ENCODE assay signal across 38 cellular contexts in genomic region chr21:44751799-44752636, GRCh38. TPM values are rescaled to one million over a fixed set of nuclear protein-coding genes. Genes with fewer than 3 reads are reported as not detected.
A peak's percentile ranks its signal among the peaks of the same experiment; 100 is the strongest.
DNase-seq lines count a peak whose midpoint lies in the region; ATAC-seq and TF ChIP-seq lines count a peak whose summit lies in the region.
"Had no signal": no experiment of that assay in that cellular context is flagged by ENCODE, and none has a peak within 500 bp of the region (broad histone marks: within the 10 kb centered on the region; RNA-seq: fewer than 3 reads in every experiment).

No MANE protein-coding gene starts in this region.

- no CpG with 5 or more reads among the region's 34 CpGs for WGBS in neuronal stem cell (ENCODE audit: extremely low coverage in 2 of 2, insufficient read length in 2 of 2, insufficient replicate concordance in 1 of 2), 2 donors

- TF ChIP-seq CTCF in GM23338 (conservative IDR thresholded peaks at IDR 0.05; ENCODE audit: low read depth in 2 of 2) (no peak), brain (conservative IDR thresholded peaks at IDR 0.05) (no peak)

- peaks cover 7% of the 10 kb centered on the region; the same call in 1 of the 2 replicates for H3F3A ChIP-seq in GM23338 (replicated peaks; ENCODE audit: low read depth)

- H3K4me1 ChIP-seq in BLaER1 (peaks cover 22% of the 10 kb centered on the region), GM23338 (ENCODE audit: insufficient read depth) (peaks cover 33% of the 10 kb centered on the region), neuronal stem cell (ENCODE audit: control insufficient read depth in 2 of 2, insufficient read depth in 1 of 2, low read depth in 1 of 2, low read length in 2 of 2) (peaks cover 2 to 12% of the 10 kb centered on the region in 2 donors)
- H3K4me1 ChIP-seq: lower lobe of right lung, pancreas had no signal

- no peak overlapping the region for H3K4ac ChIP-seq in neuronal stem cell (ENCODE audit: low read length)

- H2BK15ac ChIP-seq in neuronal stem cell (ENCODE audit: low read length) = no peak overlapping the region

- H2AK5ac ChIP-seq in neuronal stem cell (ENCODE audit: low read depth, low read length) = no peak overlapping the region

- H3K4me3 ChIP-seq in BLaER1 = no peak overlapping the region
- H3K4me3 ChIP-seq in GM23338 = no peak overlapping the region
- no peak overlapping the region for H3K4me3 ChIP-seq in neuronal stem cell (ENCODE audit: low read length in 2 of 2)
- H3K4me3 ChIP-seq: dorsolateral prefrontal cortex, esophagus squamous epithelium, heart right ventricle, lower lobe of right lung, mucosa of descending colon, pancreas, thoracic aorta, vagina had no signal

- no peak overlapping the region for H2BK5ac ChIP-seq in neuronal stem cell (ENCODE audit: low read length)

- H3K36me3 ChIP-seq in BLaER1 (no peaks in the 10 kb centered on the region), GM23338 (ENCODE audit: insufficient read depth) (no peaks in the 10 kb centered on the region; the same call in 1 of the 2 replicates), neuronal stem cell (replicated peaks in 1 of 2; ENCODE audit: control insufficient read depth in 2 of 2, insufficient read depth in 2 of 2, low read length in 2 of 2) (no peaks in the 10 kb centered on the region)
- H3K36me3 ChIP-seq: brain microvascular endothelial cell, esophagus squamous epithelium, heart right ventricle, lower lobe of right lung, pancreas, thoracic aorta, vagina had no signal

- H2BK120ac ChIP-seq in neuronal stem cell (ENCODE audit: low read depth, low read length) = no peak overlapping the region

- no peak for ATAC-seq in GM23338
- ATAC-seq in stimulated activated memory B cell treated with anti-CD40 and anti-IgM and Interleukin-4, amounts not matched to agents 10 μg/mL and 1 μg/mL and 100 μg/mL, for 72 hours = no peak
- ATAC-seq: activated CD4-positive, CD25-positive, alpha-beta regulatory T cell treated with anti-CD3 and anti-CD28 coated beads, Interleukin-2, amount 50 U/mL, for 24 hours; activated CD8-positive, alpha-beta memory T cell treated with anti-CD3 and anti-CD28 coated beads, Interleukin-2, amount 10 ng/mL, durations not matched to agents 7 days and 5 days; activated T-cell treated with anti-CD3 and anti-CD28 coated beads, Interleukin-2, amount 50 U/mL, for 72 hours; lower lobe of right lung; stimulated activated naive CD8-positive, alpha-beta T cell treated with anti-CD3 and anti-CD28 coated beads, Interleukin-15, Interleukin-2, amounts not matched to agents 100 U/mL and 50 U/mL, for 24 hours had no signal

- H4K91ac ChIP-seq in neuronal stem cell (ENCODE audit: low read depth, low read length, poor library complexity) = no peak overlapping the region

- H3K9me2 ChIP-seq in GM23338 (ENCODE audit: insufficient read depth) = no peaks in the 10 kb centered on the region; the same call in 1 of the 2 replicates
- H3K9me2 ChIP-seq: SK-N-SH had no signal

- H3K27me3 ChIP-seq in BLaER1 (no peaks in the 10 kb centered on the region), GM23338 (ENCODE audit: insufficient read depth) (no peaks in the 10 kb centered on the region), neuronal stem cell (ENCODE audit: control insufficient read depth in 3 of 3, insufficient read depth in 3 of 3, low read depth in 1 of 3, low read length in 3 of 3) (peaks cover 0 to 9% (median 0%) of the 10 kb centered on the region in 3 experiments)
- H3K27me3 ChIP-seq: vagina had no signal

- H3K27me3 Mint-ChIP-seq in GM23338 (ENCODE audit: insufficient read depth, low read depth, poor library complexity) = peaks cover 7% of the 10 kb centered on the region
- H3K27me3 Mint-ChIP-seq in brain = peaks cover 8% of the 10 kb centered on the region
- peaks cover 43% of the 10 kb centered on the region for H3K27me3 Mint-ChIP-seq in stimulated activated memory B cell treated with anti-CD40 and anti-IgM and Interleukin-4, amounts not matched to agents 10 μg/mL and 1 μg/mL and 100 μg/mL, for 72 hours

- no peak overlapping the region for H3K18ac ChIP-seq in neuronal stem cell (ENCODE audit: low read length)

- H2AFZ ChIP-seq in GM23338 (peak overlapping the region; percentile 43; the same call in 1 of the 2 replicates), neuronal stem cell (ENCODE audit: low read length) (no peak overlapping the region)

- H2BK12ac ChIP-seq in neuronal stem cell (ENCODE audit: low read length) = no peak overlapping the region

- H3K27ac ChIP-seq in BLaER1 = no peak overlapping the region
- no peak overlapping the region for H3K27ac ChIP-seq in GM23338 (ENCODE audit: low read depth)
- no peak overlapping the region for H3K27ac ChIP-seq in neuronal stem cell (replicated peaks; ENCODE audit: low read length)
- H3K27ac ChIP-seq in substantia nigra (ENCODE audit: low read depth, low read length, poor library complexity, severe bottlenecking) = no peak overlapping the region
- H3K27ac ChIP-seq: brain microvascular endothelial cell, dorsolateral prefrontal cortex, esophagus squamous epithelium, heart right ventricle, lower lobe of right lung, pancreas, thoracic aorta, vagina had no signal

- no peak overlapping the region for H4K8ac ChIP-seq in neuronal stem cell (ENCODE audit: low read depth, low read length)

- H3K14ac ChIP-seq in neuronal stem cell (ENCODE audit: low read length) = peak overlapping the region; percentile 2

- H3K27ac Mint-ChIP-seq in GM23338 (no peak overlapping the region), brain (peak overlapping the region in 3 of 5 experiments; percentile 36 to 79 (median 72))
- no peak overlapping the region for H3K27ac Mint-ChIP-seq in stimulated activated memory B cell treated with anti-CD40 and anti-IgM and Interleukin-4, amounts not matched to agents 10 μg/mL and 1 μg/mL and 100 μg/mL, for 72 hours
- H3K27ac Mint-ChIP-seq: activated CD8-positive, alpha-beta memory T cell treated with anti-CD3 and anti-CD28 coated beads, Interleukin-2, amount 10 ng/mL, durations not matched to agents 7 days and 5 days; activated naive CD4-positive, alpha-beta T cell treated with anti-CD3 and anti-CD28 coated beads for 36 hours; activated T-cell treated with anti-CD3 and anti-CD28 coated beads, Interleukin-2, amount 50 U/mL, for 72 hours; nephron progenitor cell had no signal

- H3K79me2 ChIP-seq in GM23338 (replicated peaks; ENCODE audit: insufficient read depth) = no peaks in the 10 kb centered on the region

- peaks cover 41% of the 10 kb centered on the region for H3K4me1 Mint-ChIP-seq in GM23338
- H3K4me1 Mint-ChIP-seq in brain = peaks cover 13% of the 10 kb centered on the region
- H3K4me1 Mint-ChIP-seq in stimulated activated memory B cell treated with anti-CD40 and anti-IgM and Interleukin-4, amounts not matched to agents 10 μg/mL and 1 μg/mL and 100 μg/mL, for 72 hours = no peaks in the 10 kb centered on the region
- H3K4me1 Mint-ChIP-seq: activated CD8-positive, alpha-beta memory T cell treated with anti-CD3 and anti-CD28 coated beads, Interleukin-2, amount 10 ng/mL, durations not matched to agents 7 days and 5 days had no signal

- no peak overlapping the region for H3K23ac ChIP-seq in neuronal stem cell (ENCODE audit: low read depth, low read length, poor library complexity)

- no peaks in the 10 kb centered on the region for H4K20me1 ChIP-seq in BLaER1
- no peaks in the 10 kb centered on the region for H4K20me1 ChIP-seq in GM23338 (replicated peaks; ENCODE audit: insufficient read depth)

- H3K9me3 ChIP-seq in BLaER1 (no peaks in the 10 kb centered on the region; the same call in 1 of the 2 replicates), neuronal stem cell (replicated peaks in 1 of 2; ENCODE audit: control insufficient read depth in 2 of 2, insufficient read depth in 1 of 2, low read depth in 1 of 2, low read length in 2 of 2) (peaks cover 0 to 4% of the 10 kb centered on the region in 2 donors)
- H3K9me3 ChIP-seq: esophagus squamous epithelium, mucosa of descending colon, pancreas, SK-N-SH, thoracic aorta, vagina had no signal

- H3K9me3 Mint-ChIP-seq in GM23338 = peaks cover 24% of the 10 kb centered on the region
- peaks cover 5 to 18% (median 8%) of the 10 kb centered on the region in 5 experiments for H3K9me3 Mint-ChIP-seq in brain
- no peaks in the 10 kb centered on the region for H3K9me3 Mint-ChIP-seq in stimulated activated memory B cell treated with anti-CD40 and anti-IgM and Interleukin-4, amounts not matched to agents 10 μg/mL and 1 μg/mL and 100 μg/mL, for 72 hours
- H3K9me3 Mint-ChIP-seq: activated naive CD4-positive, alpha-beta T cell treated with anti-CD3 and anti-CD28 coated beads for 36 hours; activated T-cell treated with anti-CD3 and anti-CD28 coated beads, Interleukin-2, amount 50 U/mL, for 72 hours had no signal

- peaks cover 11% of the 10 kb centered on the region; the same call in 2 of the 3 replicates for H3K36me3 Mint-ChIP-seq in GM23338 (ENCODE audit: low read depth)
- no peaks in the 10 kb centered on the region for H3K36me3 Mint-ChIP-seq in brain
- H3K36me3 Mint-ChIP-seq in stimulated activated memory B cell treated with anti-CD40 and anti-IgM and Interleukin-4, amounts not matched to agents 10 μg/mL and 1 μg/mL and 100 μg/mL, for 72 hours = peaks cover 4% of the 10 kb centered on the region
- H3K36me3 Mint-ChIP-seq: activated CD8-positive, alpha-beta memory T cell treated with anti-CD3 and anti-CD28 coated beads, Interleukin-2, amount 10 ng/mL, durations not matched to agents 7 days and 5 days had no signal

- H3K4me2 ChIP-seq in BLaER1 = peak overlapping the region; percentile 36; the same call in 1 of the 2 replicates
- no peak overlapping the region for H3K4me2 ChIP-seq in GM23338
- H3K4me2 ChIP-seq in neuronal stem cell (ENCODE audit: insufficient read depth, low read length, poor library complexity, severe bottlenecking) = no peak overlapping the region
- H3K4me2 ChIP-seq: SK-N-SH had no signal

- H3K79me1 ChIP-seq in neuronal stem cell (ENCODE audit: low read depth, low read length) = no peaks in the 10 kb centered on the region

- H3K9ac ChIP-seq in BLaER1 = no peak overlapping the region
- H3K9ac ChIP-seq in neuronal stem cell (ENCODE audit: low read depth, low read length, poor library complexity) = no peak overlapping the region
- H3K9ac ChIP-seq: SK-N-SH had no signal

- no peak for DNase-seq in GM23338 (ENCODE audit: low spot score)
- DNase-seq in neuronal stem cell (ENCODE audit: low spot score) = no peak
- DNase-seq in substantia nigra (lab: John Stamatoyannopoulos, UW) = no peak
- DNase-seq in NCI-H2107 treated with DMSO at 0.1 percent for 48 hours (lab: John Stamatoyannopoulos, UW; ENCODE audit: unreplicated experiment) = no peak
- DNase-seq: activated CD4-positive, alpha-beta T cell treated with anti-CD3 and anti-CD28 coated beads, Interleukin-2, amount 50 U/mL, for 4 hours; activated CD8-positive, alpha-beta memory T cell treated with anti-CD3 and anti-CD28 coated beads, Interleukin-2, amount 10 ng/mL, durations not matched to agents 7 days and 5 days; activated naive CD4-positive, alpha-beta T cell treated with anti-CD3 and anti-CD28 coated beads for 36 hours; activated T-cell treated with anti-CD3 and anti-CD28 coated beads, Interleukin-2, amount 50 U/mL, for 72 hours; amniotic stem cell; brain microvascular endothelial cell; COR-L47; esophagus squamous epithelium; foreskin melanocyte; heart right ventricle; lower lobe of right lung; mucosa of descending colon; NCI-H1092 treated with DMSO at 0.1 percent for 48 hours; NCI-H187; NCI-H2171; NCI-H510A; nephron progenitor cell; pancreas; retina; RPMI8226; SK-N-SH; stimulated activated naive CD8-positive, alpha-beta T cell treated with anti-CD3 and anti-CD28 coated beads, Interleukin-15, Interleukin-2, amounts not matched to agents 100 U/mL and 50 U/mL, for 24 hours had no signal

- H3K4me3 Mint-ChIP-seq in GM23338 (no peak overlapping the region), brain (no peak overlapping the region)
- no peak overlapping the region for H3K4me3 Mint-ChIP-seq in stimulated activated memory B cell treated with anti-CD40 and anti-IgM and Interleukin-4, amounts not matched to agents 10 μg/mL and 1 μg/mL and 100 μg/mL, for 72 hours
- H3K4me3 Mint-ChIP-seq: activated CD8-positive, alpha-beta memory T cell treated with anti-CD3 and anti-CD28 coated beads, Interleukin-2, amount 10 ng/mL, durations not matched to agents 7 days and 5 days; activated naive CD4-positive, alpha-beta T cell treated with anti-CD3 and anti-CD28 coated beads for 36 hours; activated T-cell treated with anti-CD3 and anti-CD28 coated beads, Interleukin-2, amount 50 U/mL, for 72 hours; nephron progenitor cell had no signal

RNA-seq across cellular contexts. Expression of gene TSPEAR, which starts 40.6 kb away (rescaled TPM):
- 0.35 TPM in 1 of 2 replicates, not detected in the other for total RNA-seq in GM23338 (2014; rRNA removed; shearing (Covaris generic))
- polyA plus RNA-seq in GM23338 (2016; fragmentation: Nextera tagmentation; extraction: Ambion mirVana) = 0.45 and 0.92 TPM in 2 replicates
- 2.4 TPM for polyA plus RNA-seq in brain (ENCODE audit: insufficient read depth, low read depth, low replicate concordance)
- 0.04 TPM for polyA plus RNA-seq in neuronal stem cell (2013, experiment 1 of 2)
- polyA plus RNA-seq in neuronal stem cell (2013, experiment 2 of 2) = 0.04 TPM
- total RNA-seq: activated CD8-positive, alpha-beta memory T cell treated with anti-CD3 and anti-CD28 coated beads, Interleukin-2, amount 10 ng/mL, durations not matched to agents 7 days and 5 days; activated naive CD4-positive, alpha-beta T cell treated with anti-CD3 and anti-CD28 coated beads for 36 hours; activated T-cell treated with anti-CD3 and anti-CD28 coated beads, Interleukin-2, amount 50 U/mL, for 72 hours; esophagus squamous epithelium; G401; T-helper 1 cell treated with Interleukin-12 subunit alpha and Interleukin-12 subunit beta and Interleukin-4 antibody, amounts not matched to agents 30 ng/mL and 1 ng/mL, for 36 hours; thoracic aorta; vagina had no signal
- polyA plus RNA-seq: AG04450, BJ had no signal

RNA-seq across cellular contexts. Expression of gene UBE2G2, which starts 49.6 kb away (rescaled TPM):
- total RNA-seq in GM23338 (2014; rRNA removed; shearing (Covaris generic)) = 100 and 112 TPM in 2 replicates
- polyA plus RNA-seq in GM23338 (2016; fragmentation: Nextera tagmentation; extraction: Ambion mirVana) (55.0 and 66.4 TPM in 2 replicates), brain (ENCODE audit: insufficient read depth, low read depth, low replicate concordance) (49.1 TPM)
- polyA plus RNA-seq in neuronal stem cell (2013, experiment 1 of 2) = 48.4 TPM
- 50.1 TPM for polyA plus RNA-seq in neuronal stem cell (2013, experiment 2 of 2)

RNA-seq across cellular contexts. Expression of gene KRTAP10-12, which starts 55.0 kb away (rescaled TPM):
- not detected in 2 replicates for total RNA-seq in GM23338 (2014; rRNA removed; shearing (Covaris generic))
- polyA plus RNA-seq in GM23338 (2016; fragmentation: Nextera tagmentation; extraction: Ambion mirVana) (not detected in 2 replicates), brain (ENCODE audit: insufficient read depth, low read depth, low replicate concordance) (not detected)
- polyA plus RNA-seq in neuronal stem cell (2013, experiment 1 of 2) = not detected
- polyA plus RNA-seq in neuronal stem cell (2013, experiment 2 of 2) = not detected
- total RNA-seq: activated CD8-positive, alpha-beta memory T cell treated with anti-CD3 and anti-CD28 coated beads, Interleukin-2, amount 10 ng/mL, durations not matched to agents 7 days and 5 days; activated naive CD4-positive, alpha-beta T cell treated with anti-CD3 and anti-CD28 coated beads for 36 hours; activated T-cell treated with anti-CD3 and anti-CD28 coated beads, Interleukin-2, amount 50 U/mL, for 72 hours; cerebellum; dorsolateral prefrontal cortex; esophagus squamous epithelium; G401; heart right ventricle; lower lobe of right lung; mucosa of descending colon; pancreas; T-helper 1 cell treated with Interleukin-12 subunit alpha and Interleukin-12 subunit beta and Interleukin-4 antibody, amounts not matched to agents 30 ng/mL and 1 ng/mL, for 36 hours; thoracic aorta; vagina had no signal
- polyA plus RNA-seq: AG04450, BJ, heart right ventricle, pancreas, SK-N-SH had no signal

Comparison
In these comparisons a context has a peak if more than half of its experiments do, and no peak if none do; other contexts are left out.
1. H3K27ac Mint-ChIP-seq: peak in brain (3 of 5); none in GM23338 (single experiment) and stimulated activated memory B cell treated with anti-CD40 and anti-IgM and Interleukin-4, amounts not matched to agents 10 μg/mL and 1 μg/mL and 100 μg/mL, for 72 hours (single experiment).